Comparison of ENCODE assay signal across 26 cellular contexts in genomic region chr15:56327721-56328502, GRCh38. TPM values are rescaled to one million over a fixed set of nuclear protein-coding genes. Genes with fewer than 3 reads are reported as not detected.
DNase-seq lines count a peak whose midpoint lies in the region; ATAC-seq, FAIRE-seq and TF ChIP-seq lines count a peak whose summit lies in the region.
"Had no signal": no experiment of that assay in that cellular context is flagged by ENCODE, and none has a peak within 500 bp of the region (broad histone marks: within the 10 kb centered on the region; RNA-seq: fewer than 3 reads in every experiment).

No MANE protein-coding gene starts in this region.

- H3K4me1 ChIP-seq in RWPE2 (ENCODE audit: insufficient read depth, poor library complexity, severe bottlenecking): peaks cover 30% of the 10 kb centered on the region
- H3K4me1 ChIP-seq in H1 (replicated peaks in 1 of 4; ENCODE audit: control insufficient read depth in 3 of 4, insufficient read depth in 4 of 4, low read length in 3 of 4): no peaks in the 10 kb centered on the region
- H3K4me1 ChIP-seq: transverse colon had no signal

- 76% methylated on average over 6 of the region's 6 CpGs; no CpG with 5 or more reads in 1 of the 2 experiments for whole genome bisulfite sequencing in H1 (ENCODE audit: extremely low coverage in 1 of 2, insufficient coverage in 1 of 2, insufficient read length in 1 of 2, insufficient replicate concordance in 2 of 2, low coverage in 1 of 2, low lambda C conversion rate in 2 of 2, missing lambda C conversion rate in 1 of 2), 2 experiments

- no peak overlapping the region for H2BK5ac ChIP-seq in H1 (ENCODE audit: low read depth, low read length)

- peak overlapping the region; percentile 80; the same call in 1 of the 2 replicates for H2AFZ ChIP-seq in H1 (ENCODE audit: low read length)

- no peaks in the 10 kb centered on the region for H3K36me3 ChIP-seq in RWPE2 (ENCODE audit: low read depth)
- no peaks in the 10 kb centered on the region for H3K36me3 ChIP-seq in H1 (ENCODE audit: control insufficient read depth in 2 of 4, insufficient read depth in 4 of 4, low read length in 3 of 4)
- H3K36me3 ChIP-seq: transverse colon, WERI-Rb-1 had no signal

- H2BK12ac ChIP-seq in H1 (ENCODE audit: low read depth, low read length): no peak overlapping the region

- no peak overlapping the region for H3K56ac ChIP-seq in H1 (replicated peaks; ENCODE audit: insufficient read length, low read depth, low read length)

- peak overlapping the region; percentile 22 for H3K27ac ChIP-seq in RWPE2 (ENCODE audit: poor library complexity, severe bottlenecking)
- H3K27ac ChIP-seq in H1 (ENCODE audit: low read depth, low read length): no peak overlapping the region
- H3K27ac ChIP-seq: transverse colon, WERI-Rb-1 had no signal

- no peaks in the 10 kb centered on the region for H4K20me1 ChIP-seq in H1 (replicated peaks in 1 of 2; ENCODE audit: control insufficient read depth in 1 of 2, insufficient read depth in 2 of 2, low read length in 2 of 2)

- H3K18ac ChIP-seq in H1 (ENCODE audit: extremely low read depth, low read length): no peak overlapping the region

- no peak overlapping the region for H2BK120ac ChIP-seq in H1 (replicated peaks; ENCODE audit: low read depth, low read length)

- H3K23ac ChIP-seq in H1 (ENCODE audit: insufficient read length): no peak overlapping the region

- no peak overlapping the region for H2BK15ac ChIP-seq in H1 (ENCODE audit: low read length)

- CTCF ChIA-PET in H1 (lab: Charles Lee; ENCODE audit: partially characterized antibody): no interaction called here

- H3K4ac ChIP-seq in H1 (replicated peaks; ENCODE audit: insufficient read length, low read depth, low read length): no peak overlapping the region

- ATAC-seq in RWPE2 (ENCODE audit: low read depth): peak; percentile 93
- ATAC-seq: activated CD8-positive, alpha-beta memory T cell treated with anti-CD3 and anti-CD28 coated beads, Interleukin-2, amount 10 ng/mL, durations not matched to agents 7 days and 5 days; naive thymus-derived CD4-positive, alpha-beta T cell had no signal

- H3K4me2 ChIP-seq in H1 (ENCODE audit: insufficient read depth in 1 of 2, low read depth in 2 of 2, low read length in 2 of 2): no peak overlapping the region; a peak in 1 of 4 replicates
- H3K4me2 ChIP-seq: SK-N-SH had no signal

- no peak overlapping the region for H2AK5ac ChIP-seq in H1 (ENCODE audit: low read depth, low read length)

- H3K9me3 ChIP-seq in RWPE2 (ENCODE audit: severe bottlenecking) (peaks cover 2% of the 10 kb centered on the region), H1 (ENCODE audit: insufficient read depth in 2 of 2, low read depth in 1 of 2, low read length in 1 of 2) (peaks cover 0 to 2% of the 10 kb centered on the region in 2 experiments; a peak in 1 of 4 replicates)
- H3K9me3 ChIP-seq: SK-N-SH, transverse colon had no signal

- no peaks in the 10 kb centered on the region for H3K79me1 ChIP-seq in H1 (ENCODE audit: low read depth, low read length)

- H4K8ac ChIP-seq in H1 (ENCODE audit: extremely low read depth, insufficient read depth, low read length): no peak overlapping the region

- DNase-seq in M059J (ENCODE audit: low read depth) (peak; percentile 87), RWPE2 (ENCODE audit: low spot score) (peak; percentile 95), H1 (ENCODE audit: low read depth in 1 of 2, low spot score in 2 of 2) (no peak), urothelium cell line (ENCODE audit: low spot score) (peak; percentile 18), OCI-M1 (lab: John Stamatoyannopoulos, UW) (no peak), DMS153 (lab: John Stamatoyannopoulos, UW) (no peak), mesenteric fat pad (ENCODE audit: low spot score) (no peak)
- DNase-seq: activated CD4-positive, alpha-beta T cell treated with anti-CD3 and anti-CD28 coated beads, Interleukin-2, amount 50 U/mL, for 1 hour; activated CD8-positive, alpha-beta memory T cell treated with anti-CD3 and anti-CD28 coated beads, Interleukin-2, amount 10 ng/mL, durations not matched to agents 7 days and 5 days; activated naive CD4-positive, alpha-beta T cell treated with anti-CD3 and anti-CD28 coated beads, Interleukin-2, amount 50 U/mL, for 16 hours; CD4-positive, alpha-beta T cell; central memory CD4-positive, alpha-beta T cell; glutamatergic neuron; mesenchymal stem cell; MV-4-11; naive thymus-derived CD4-positive, alpha-beta T cell; NCI-H1694 treated with DMSO at 0.1 percent for 48 hours; NCI-H82; SK-N-SH; stimulated activated CD8-positive, alpha-beta memory T cell treated with anti-CD3 and anti-CD28 coated beads, Interleukin-4, amount 100 ng/mL, for 48 hours; transverse colon; WERI-Rb-1 had no signal

- TF ChIP-seq CTCF in RWPE2 (IDR thresholded peaks at IDR 0.05; ENCODE audit: poor library complexity, severe bottlenecking) (no peak), H1 (IDR thresholded peaks at IDR 0.05; ENCODE audit: control extremely low read depth in 1 of 3, insufficient read depth in 1 of 3, low read depth in 1 of 3, low read length in 3 of 3) (no peak)

- no peak for TF ChIP-seq POLR2A in H1 (IDR thresholded peaks at IDR 0.05; ENCODE audit: control extremely low read depth in 1 of 2, low read depth in 2 of 2, low read length in 2 of 2)

- no peak overlapping the region for H3K14ac ChIP-seq in H1 (ENCODE audit: insufficient read length)

- no peak for FAIRE-seq in H1 (lab: Jason Lieb, UNC)
- FAIRE-seq in urothelium cell line (lab: Jason Lieb, UNC): peak; percentile 77
- FAIRE-seq: endometrium, H54, HTR-8/SVneo, RCC 7860 had no signal

- no peak for TF ChIP-seq RAD21 in H1 (IDR thresholded peaks at IDR 0.05 in 1 of 2, conservative IDR thresholded peaks at IDR 0.05 in 1 of 2; ENCODE audit: low read depth in 2 of 2, low read length in 2 of 2)

- H4K5ac ChIP-seq in H1 (ENCODE audit: insufficient read length, low read depth, low read length): no peak overlapping the region

- H3K27me3 ChIP-seq in RWPE2 (ENCODE audit: insufficient read depth, poor library complexity, severe bottlenecking) (no peaks in the 10 kb centered on the region), H1 (replicated peaks in 1 of 4; ENCODE audit: control insufficient read depth in 3 of 4, extremely low read depth in 1 of 4, insufficient read depth in 3 of 4, low read length in 3 of 4) (no peaks in the 10 kb centered on the region)
- H3K27me3 ChIP-seq: transverse colon had no signal

- no peak overlapping the region for H2BK20ac ChIP-seq in H1 (ENCODE audit: low read length)

- TF ChIP-seq EP300 in H1 (IDR thresholded peaks at IDR 0.05; ENCODE audit: borderline replicate concordance in 1 of 2, low read depth in 2 of 2, low read length in 2 of 2): no peak

- POLR2A ChIA-PET in H1 (lab: Charles Lee; ENCODE audit: partially characterized antibody): no interaction called here

- no peak overlapping the region for H4K91ac ChIP-seq in H1 (replicated peaks; ENCODE audit: insufficient read length, low read length)

- no peaks in the 10 kb centered on the region for H3K79me2 ChIP-seq in H1 (ENCODE audit: control insufficient read depth in 1 of 2, insufficient read depth in 2 of 2, low read length in 2 of 2)

- no peaks in the 10 kb centered on the region for H3K23me2 ChIP-seq in H1 (ENCODE audit: low read depth, low read length)

- no peak overlapping the region for H3K9ac ChIP-seq in H1 (replicated peaks in 1 of 4; ENCODE audit: extremely low read depth in 1 of 4, low read depth in 3 of 4, low read length in 3 of 4)
- H3K9ac ChIP-seq: SK-N-SH had no signal

- H3K4me3 ChIP-seq in RWPE2 (ENCODE audit: severe bottlenecking) (no peak overlapping the region), H1 (ENCODE audit: extremely low read depth in 1 of 4, insufficient read depth in 2 of 4, low read depth in 3 of 4, low read length in 4 of 4) (no peak overlapping the region)
- H3K4me3 ChIP-seq: transverse colon had no signal

TF ChIP-seq in H1, 55 proteins besides CTCF, POLR2A, EP300 and RAD21 (continues in another document):
- no peak for TF ChIP-seq SRF (IDR thresholded peaks at IDR 0.05; ENCODE audit: low read depth, low read length)
- TF ChIP-seq RNF2 (IDR thresholded peaks at IDR 0.05; ENCODE audit: borderline replicate concordance, low read depth, low read length, missing control alignments, poor library complexity, severe bottlenecking): no peak
- no peak for TF ChIP-seq ASH2L (IDR thresholded peaks at IDR 0.05; ENCODE audit: low read length)
- no peak for TF ChIP-seq RBBP5 (IDR thresholded peaks at IDR 0.05; ENCODE audit: borderline replicate concordance, low read depth, low read length)
- no peak for TF ChIP-seq CHD1 (IDR thresholded peaks at IDR 0.05; ENCODE audit: low read depth, low read length)
- TF ChIP-seq SAP30 (IDR thresholded peaks at IDR 0.05; ENCODE audit: insufficient read depth, insufficient replicate concordance, low read length): no peak
- TF ChIP-seq YY1 (IDR thresholded peaks at IDR 0.05; ENCODE audit: low read depth, low read length): no peak
- no peak for TF ChIP-seq SUZ12 (IDR thresholded peaks at IDR 0.05; ENCODE audit: low read length)
- TF ChIP-seq ATF2 (IDR thresholded peaks at IDR 0.05; ENCODE audit: low read length): no peak
- no peak for TF ChIP-seq HDAC2 (IDR thresholded peaks at IDR 0.05; ENCODE audit: borderline replicate concordance in 1 of 2, low read depth in 2 of 2, low read length in 2 of 2)
- no peak for TF ChIP-seq CHD2 (IDR thresholded peaks at IDR 0.05; ENCODE audit: low read length)

RNA-seq across cellular contexts. Expression of gene TEX9, which starts 37.3 kb away (rescaled TPM):
- total RNA-seq in M059J (2014; rRNA removed; shearing (Covaris generic)): 3.0 and 4.3 TPM in 2 replicates
- 10.8 and 12.3 TPM in 2 replicates for total RNA-seq in H1 (2021; fragmentation: NEBNext Ultra II Directional; extraction: Animal tissue kit (Norgen Biotek cat#: 25700))
- 1.7 and 3.4 TPM in 2 replicates for polyA plus RNA-seq in H1 (2011; rRNA removed)
- polyA plus RNA-seq in H1 (2011; cell fraction: cytosol; rRNA removed): 3.9 TPM
- 4.0 TPM for polyA plus RNA-seq in H1 (2011; cell fraction: nucleus; rRNA removed)
- 3.0 to 7.0 TPM (median 3.7 TPM) in 4 replicates for polyA plus RNA-seq in H1 (2012, experiment 1 of 2)
- polyA plus RNA-seq in H1 (2012, experiment 2 of 2): 0.62 TPM
- 14.3 TPM for polyA plus RNA-seq in H1 (2013, experiment 1 of 2)
- polyA plus RNA-seq in H1 (2013, experiment 2 of 2): 13.3 TPM
- polyA minus RNA-seq in H1 (2011; rRNA and poly(A)+ RNA removed): 6.8 and 9.2 TPM in 2 replicates
- 4.9 TPM for polyA minus RNA-seq in H1 (2011; cell fraction: cytosol; rRNA and poly(A)+ RNA removed)
- polyA minus RNA-seq in H1 (2011; cell fraction: nucleus; rRNA and poly(A)+ RNA removed): 46.1 TPM
- total RNA-seq in mesenteric fat pad: 1.6 TPM

Comparison
In these comparisons a context has a peak if more than half of its experiments do, and no peak if none do; other contexts are left out.
1. DNase-seq: peak in M059J (single experiment), RWPE2 (single experiment) and urothelium cell line (single experiment); none in H1 (0 of 2), OCI-M1 (single experiment), DMS153 (single experiment) and mesenteric fat pad (single experiment).